Comparison of ENCODE assay signal across 22 cellular contexts in genomic region chr4:100576570-100576969, GRCh38. TPM values are rescaled to one million over a fixed set of nuclear protein-coding genes. Genes with fewer than 3 reads are reported as not detected.
DNase-seq lines count a peak whose midpoint lies in the region; ATAC-seq and TF ChIP-seq lines count a peak whose summit lies in the region.
"Had no signal": no experiment of that assay in that cellular context is flagged by ENCODE, and none has a peak within 500 bp of the region (broad histone marks: within the 10 kb centered on the region; RNA-seq: fewer than 3 reads in every experiment).

No MANE protein-coding gene starts in this region.

- H3K23ac ChIP-seq in mesendoderm (ENCODE audit: low read length), result no peak overlapping the region

- intact Hi-C loops in psoas muscle (cut with DNase I), result no loop called here

- H4K8ac ChIP-seq in mesendoderm (ENCODE audit: low read depth, low read length), result no peak overlapping the region

- H3K9me3 ChIP-seq in OCI-LY3 (ENCODE audit: insufficient read depth, low read length) (no peaks in the 10 kb centered on the region), psoas muscle (no peaks in the 10 kb centered on the region)
- H3K9me3 ChIP-seq in CD8-positive, alpha-beta memory T cell (ENCODE audit: low read length), result no peaks in the 10 kb centered on the region
- H3K9me3 ChIP-seq: gastroesophageal sphincter, neutrophil, thoracic aorta had no signal

- no peak overlapping the region for H3K4me3 Mint-ChIP-seq in HFFc6
- H3K4me3 Mint-ChIP-seq in CD8-positive, alpha-beta memory T cell, result no peak overlapping the region
- H3K4me3 Mint-ChIP-seq: activated CD8-positive, alpha-beta T cell treated with anti-CD3 and anti-CD28 coated beads, Interleukin-2, amount 10 ng/mL, durations not matched to agents 7 days and 5 days; brain; effector memory CD8-positive, alpha-beta T cell had no signal

- H3K4me1 ChIP-seq in OCI-LY3 (ENCODE audit: low read length) (no peaks in the 10 kb centered on the region), mesendoderm (ENCODE audit: control insufficient read depth, low read depth, low read length) (no peaks in the 10 kb centered on the region), psoas muscle (peaks cover 3% of the 10 kb centered on the region)
- no peaks in the 10 kb centered on the region for H3K4me1 ChIP-seq in CD8-positive, alpha-beta memory T cell (ENCODE audit: insufficient read depth, low read length)
- H3K4me1 ChIP-seq: gastroesophageal sphincter had no signal

- DNase-seq in GM12864 (ENCODE audit: low read depth), result no peak
- no peak for DNase-seq in HFFc6
- DNase-seq in mesendoderm, result peak; percentile 48
- DNase-seq in CD8-positive, alpha-beta memory T cell, result no peak
- no peak for DNase-seq in psoas muscle
- DNase-seq in NOMO-1 treated with dmso at 0.1 percent for 144 hours (lab: John Stamatoyannopoulos, UW; ENCODE audit: unreplicated experiment), result no peak
- DNase-seq: activated CD8-positive, alpha-beta T cell treated with anti-CD3 and anti-CD28 coated beads, Interleukin-2, amount 10 ng/mL, durations not matched to agents 7 days and 5 days; activated gamma-delta T cell treated with Interleukin-2 at 50 U/mL for 16 hours; DND-41; effector memory CD8-positive, alpha-beta T cell; NCI-H1436; NCI-H524; PC-9; SHP77; stimulated activated CD4-positive, alpha-beta T cell treated with anti-CD3 and anti-CD28 coated beads, Interleukin-4, amount 100 ng/mL, for 24 hours; stimulated activated naive CD4-positive, alpha-beta T cell treated with Interleukin-2 at 50 U/mL for 16 hours; SW 1271 had no signal

- H4K20me1 ChIP-seq in OCI-LY3 (ENCODE audit: insufficient read depth, low read length), result no peaks in the 10 kb centered on the region

- H3K18ac ChIP-seq in mesendoderm (ENCODE audit: low read length), result no peak overlapping the region

- no peak overlapping the region for H2AFZ ChIP-seq in OCI-LY3 (ENCODE audit: low read depth, low read length)
- H2AFZ ChIP-seq: PC-9 had no signal

- H3K56ac ChIP-seq in mesendoderm (ENCODE audit: low read length), result no peak overlapping the region

- H3K36me3 ChIP-seq in OCI-LY3 (replicated peaks; ENCODE audit: low read depth, low read length) (no peaks in the 10 kb centered on the region), mesendoderm (ENCODE audit: control insufficient read depth, insufficient read depth, low read length) (no peaks in the 10 kb centered on the region), psoas muscle (ENCODE audit: insufficient read depth in 1 of 2, low read depth in 1 of 2) (no peaks in the 10 kb centered on the region)
- no peaks in the 10 kb centered on the region for H3K36me3 ChIP-seq in CD8-positive, alpha-beta memory T cell (ENCODE audit: insufficient read depth, low read length)
- H3K36me3 ChIP-seq: gastroesophageal sphincter, neutrophil, thoracic aorta had no signal

- H3K4me1 Mint-ChIP-seq in HFFc6 (ENCODE audit: low read depth), result no peaks in the 10 kb centered on the region; the same call in 1 of the 2 replicates
- H3K4me1 Mint-ChIP-seq in CD8-positive, alpha-beta memory T cell, result no peaks in the 10 kb centered on the region
- H3K4me1 Mint-ChIP-seq: brain had no signal

- no peaks in the 10 kb centered on the region for H3K36me3 Mint-ChIP-seq in HFFc6 (ENCODE audit: low read depth)
- H3K36me3 Mint-ChIP-seq in CD8-positive, alpha-beta memory T cell, result no peaks in the 10 kb centered on the region
- H3K36me3 Mint-ChIP-seq: brain had no signal

- no peak overlapping the region for H2BK120ac ChIP-seq in mesendoderm (ENCODE audit: low read depth, low read length)

- H3K27ac ChIP-seq in OCI-LY3 (ENCODE audit: low read length) (no peak overlapping the region), mesendoderm (ENCODE audit: low read depth, low read length) (no peak overlapping the region), psoas muscle (no peak overlapping the region)
- H3K27ac ChIP-seq in CD8-positive, alpha-beta memory T cell (ENCODE audit: low read depth, low read length), result no peak overlapping the region
- H3K27ac ChIP-seq: gastroesophageal sphincter, neutrophil, PC-9, thoracic aorta had no signal

- H3K4me2 ChIP-seq in OCI-LY3 (ENCODE audit: low read length) (no peak overlapping the region), mesendoderm (ENCODE audit: low read length) (no peak overlapping the region)
- H3K4me2 ChIP-seq: PC-9 had no signal

- no peaks in the 10 kb centered on the region for H3K9me3 Mint-ChIP-seq in HFFc6
- no peaks in the 10 kb centered on the region for H3K9me3 Mint-ChIP-seq in CD8-positive, alpha-beta memory T cell
- H3K9me3 Mint-ChIP-seq: brain had no signal

- no peaks in the 10 kb centered on the region for H3K79me1 ChIP-seq in mesendoderm (ENCODE audit: low read length)

- H3K4me3 ChIP-seq in GM12864 (ENCODE audit: low read depth, low read length) (no peak overlapping the region), OCI-LY3 (ENCODE audit: low read length) (no peak overlapping the region), mesendoderm (ENCODE audit: low read length) (no peak overlapping the region), psoas muscle (no peak overlapping the region)
- H3K4me3 ChIP-seq in CD8-positive, alpha-beta memory T cell (ENCODE audit: low read length), result no peak overlapping the region
- H3K4me3 ChIP-seq: gastroesophageal sphincter, PC-9, thoracic aorta had no signal

- no peak overlapping the region for H4K5ac ChIP-seq in mesendoderm (ENCODE audit: low read length)

- H2BK5ac ChIP-seq in mesendoderm (ENCODE audit: low read length), result no peak overlapping the region

- H3K27me3 ChIP-seq in OCI-LY3 (ENCODE audit: low read depth, low read length) (no peaks in the 10 kb centered on the region), mesendoderm (ENCODE audit: insufficient read depth, low read length, poor library complexity) (no peaks in the 10 kb centered on the region), psoas muscle (ENCODE audit: insufficient read depth in 3 of 3, low read length in 2 of 3) (no peaks in the 10 kb centered on the region)
- H3K27me3 ChIP-seq in CD8-positive, alpha-beta memory T cell (ENCODE audit: insufficient read depth, low read length, poor library complexity, severe bottlenecking), result no peaks in the 10 kb centered on the region
- H3K27me3 ChIP-seq: gastroesophageal sphincter, neutrophil had no signal

- no peaks in the 10 kb centered on the region for H3K27me3 Mint-ChIP-seq in HFFc6 (ENCODE audit: insufficient read depth)
- peaks cover 0 to 3% of the 10 kb centered on the region in 2 donors for H3K27me3 Mint-ChIP-seq in CD8-positive, alpha-beta memory T cell
- H3K27me3 Mint-ChIP-seq: brain had no signal

- no peak overlapping the region for H2AK5ac ChIP-seq in mesendoderm (ENCODE audit: low read length)

- no peak for ATAC-seq in psoas muscle
- ATAC-seq: activated CD8-positive, alpha-beta T cell treated with anti-CD3 and anti-CD28 coated beads, Interleukin-2, amount 10 ng/mL, durations not matched to agents 7 days and 5 days; effector memory CD8-positive, alpha-beta T cell; gastroesophageal sphincter had no signal

- POLR2A ChIA-PET in CD8-positive, alpha-beta memory T cell (lab: Charles Lee), result no interaction called here

- peak; percentile 16 for TF ChIP-seq CTCF in GM12864 (IDR thresholded peaks at IDR 0.05; ENCODE audit: low read depth, low read length, missing control alignments)
- TF ChIP-seq CTCF in HFFc6 (IDR thresholded peaks at IDR 0.05), result peak; percentile 12; the same call in 1 of the 2 replicates
- peak; percentile 13; the same call in 1 of the 2 replicates for TF ChIP-seq CTCF in OCI-LY3 (IDR thresholded peaks at IDR 0.05; ENCODE audit: low read depth, low read length)
- TF ChIP-seq CTCF in psoas muscle (IDR thresholded peaks at IDR 0.05), result no peak

- no peak overlapping the region for H3K27ac Mint-ChIP-seq in HFFc6
- peak overlapping the region in 1 of 8 donors; percentile 4 for H3K27ac Mint-ChIP-seq in CD8-positive, alpha-beta memory T cell
- H3K27ac Mint-ChIP-seq: activated CD8-positive, alpha-beta T cell treated with anti-CD3 and anti-CD28 coated beads, Interleukin-2, amount 10 ng/mL, durations not matched to agents 7 days and 5 days; brain; effector memory CD8-positive, alpha-beta T cell had no signal

- CTCF ChIA-PET in CD8-positive, alpha-beta memory T cell (lab: Charles Lee), result no interaction called here

- H3K9ac ChIP-seq in OCI-LY3 (ENCODE audit: low read length) (no peak overlapping the region), mesendoderm (ENCODE audit: low read length) (no peak overlapping the region)

- H3K4ac ChIP-seq in mesendoderm (ENCODE audit: low read depth, low read length), result no peak overlapping the region

- H2BK15ac ChIP-seq in mesendoderm (replicated peaks; ENCODE audit: low read depth), result no peak overlapping the region

- WGBS in mesendoderm (ENCODE audit: extremely low coverage, insufficient coverage, low lambda C conversion rate), result no CpG with 5 or more reads among the region's 3 CpGs
- 93 to 96% (median 95%) methylated on average over 3 of the region's 3 CpGs for WGBS in psoas muscle, 3 donors

- H3K79me2 ChIP-seq in OCI-LY3 (ENCODE audit: low read length) (no peaks in the 10 kb centered on the region), mesendoderm (ENCODE audit: control insufficient read depth, insufficient read depth, low read length) (no peaks in the 10 kb centered on the region)

RNA-seq across cellular contexts. Expression of gene EMCN, which starts 58.7 kb away (rescaled TPM):
- total RNA-seq in HFFc6 (2021; fragmentation: NEBNext Ultra II Directional; extraction: Animal tissue kit (Norgen Biotek cat#: 25700)), result under 1 TPM; 0.07 to 0.66 (median 0.47) TPM
- 0.11 TPM for polyA plus RNA-seq in mesendoderm (2013, experiment 1 of 2)
- 0.08 TPM for polyA plus RNA-seq in mesendoderm (2013, experiment 2 of 2)
- total RNA-seq in CD8-positive, alpha-beta memory T cell, result not detected
- polyA plus RNA-seq in CD8-positive, alpha-beta memory T cell, result not detected
- 10 to 100 TPM in 2 of 4 donors, 1 to 10 TPM in 2; 7.8 to 25.0 (median 13.2) TPM for total RNA-seq in psoas muscle
- 10 to 100 TPM in 2 of 3 donors, 1 to 10 TPM in 1; 7.9 to 11.1 (median 10.8) TPM for polyA plus RNA-seq in psoas muscle
- total RNA-seq: activated CD8-positive, alpha-beta T cell treated with anti-CD3 and anti-CD28 coated beads, Interleukin-2, amount 10 ng/mL, durations not matched to agents 7 days and 5 days; PC-9 had no signal

Comparison
In these comparisons a context has a peak if more than half of its experiments do, and no peak if none do; other contexts are left out.
1. RNA of gene EMCN, which starts 58.7 kb away (total RNA-seq): 7.8 to 25.0 TPM in psoas muscle; 0.07 to 0.66 TPM in HFFc6 and not detected in CD8-positive, alpha-beta memory T cell; every median in the first group is over 4 times any median in the second.